8 cellular contexts compared by ENCODE assay signal in genomic region chr9:99823392-99824377, GRCh38. TPM values are rescaled to one million over a fixed set of nuclear protein-coding genes. Genes with fewer than 3 reads are reported as not detected.
DNase-seq lines count a peak whose midpoint lies in the region; ATAC-seq, FAIRE-seq and TF ChIP-seq lines count a peak whose summit lies in the region.

No MANE protein-coding gene starts in this region.

- POLR2A ChIA-PET in activated CD8-positive, alpha-beta T cell treated with anti-CD3 and anti-CD28 coated beads for 36 hours (lab: Charles Lee): interaction anchor here (1.5 to 1.9 kb wide), 3 partner anchors 13 to 83 kb away, joined by 5 to 6 read pairs (median 5); partner anchors contain the start of gene STX17
- POLR2A ChIA-PET in H1 (lab: Charles Lee; ENCODE audit: partially characterized antibody): interaction anchor here (1.0 kb wide), 1 partner anchor 11 kb away, joined by 6 read pairs; no protein-coding TSS in a partner anchor

- TF ChIP-seq EP300 in H1 (IDR thresholded peaks at IDR 0.05; ENCODE audit: borderline replicate concordance in 1 of 2, low read depth in 2 of 2, low read length in 2 of 2): no peak

- H3K27me3 Mint-ChIP-seq in activated CD8-positive, alpha-beta T cell treated with anti-CD3 and anti-CD28 coated beads for 36 hours: peaks cover 3% of the 10 kb centered on the region

- H4K20me1 ChIP-seq in KMS-11 (ENCODE audit: insufficient read depth) (no peaks in the 10 kb centered on the region), H1 (replicated peaks in 1 of 2; ENCODE audit: control insufficient read depth in 1 of 2, insufficient read depth in 2 of 2, low read length in 2 of 2) (peaks cover 5 to 16% of the 10 kb centered on the region in 2 experiments)

- peak; percentile 59 for DNase-seq in COLO829 (ENCODE audit: low spot score)
- peak; percentile 90 for DNase-seq in activated CD8-positive, alpha-beta T cell treated with anti-CD3 and anti-CD28 coated beads for 36 hours
- peak in 1 of 2 experiments; percentile 66 for DNase-seq in H1 (ENCODE audit: low read depth in 1 of 2, low spot score in 2 of 2)
- peak; percentile 80 for DNase-seq in stimulated activated CD8-positive, alpha-beta memory T cell treated with anti-CD3 and anti-CD28 coated beads, Interleukin-4, amount 100 ng/mL, for 24 hours (ENCODE audit: low read depth)

- peak overlapping the region; percentile 98 for H3K27ac Mint-ChIP-seq in activated CD8-positive, alpha-beta T cell treated with anti-CD3 and anti-CD28 coated beads for 36 hours

- H3K9ac ChIP-seq in KMS-11 (no peak overlapping the region), H1 (replicated peaks in 1 of 4; ENCODE audit: extremely low read depth in 1 of 4, low read depth in 3 of 4, low read length in 3 of 4) (0 out of 7 replicates have a peak overlapping the region, but pooled peaks of 1 of the 4 experiments have one; percentile 23), mucosa of stomach (ENCODE audit: low read length) (peak overlapping the region; percentile 70)

- 0 out of 2 replicates have a peak overlapping the region, but pooled peaks have one; percentile 17 for H2BK12ac ChIP-seq in H1 (ENCODE audit: low read depth, low read length)

- peak; percentile 3 for ATAC-seq in activated CD8-positive, alpha-beta T cell treated with anti-CD3 and anti-CD28 coated beads for 36 hours
- ATAC-seq in HG03135 (IDR thresholded peaks at IDR 0.05; ENCODE audit: unreplicated experiment) (no peak), HG02973 (IDR thresholded peaks at IDR 0.05; ENCODE audit: unreplicated experiment) (no peak)

- peak overlapping the region; percentile 12; the same call in 1 of the 2 replicates for H4K8ac ChIP-seq in H1 (ENCODE audit: extremely low read depth, insufficient read depth, low read length)

- TF ChIP-seq CTCF in KMS-11 (conservative IDR thresholded peaks at IDR 0.05; ENCODE audit: low read depth, low read length) (no peak), H1 (IDR thresholded peaks at IDR 0.05; ENCODE audit: control extremely low read depth in 1 of 3, insufficient read depth in 1 of 3, low read depth in 1 of 3, low read length in 3 of 3) (no peak)
- no peak for TF ChIP-seq CTCF in activated CD8-positive, alpha-beta T cell treated with anti-CD3 and anti-CD28 coated beads for 36 hours (IDR thresholded peaks at IDR 0.05)

- H3K4me2 ChIP-seq in KMS-11: peak overlapping the region; percentile 97
- H3K4me2 ChIP-seq in H1 (ENCODE audit: insufficient read depth in 1 of 2, low read depth in 2 of 2, low read length in 2 of 2): peak overlapping the region; percentile 99 to 100

- no peak overlapping the region for H4K91ac ChIP-seq in H1 (replicated peaks; ENCODE audit: insufficient read length, low read length)

- H3K4ac ChIP-seq in H1 (replicated peaks; ENCODE audit: insufficient read length, low read depth, low read length): no peak overlapping the region

- H3K9me3 ChIP-seq in H1 (ENCODE audit: insufficient read depth in 2 of 2, low read depth in 1 of 2, low read length in 1 of 2) (no peaks in the 10 kb centered on the region), mucosa of stomach (ENCODE audit: control insufficient read depth, low read length) (no peaks in the 10 kb centered on the region)

- H3K4me3 ChIP-seq in KMS-11 (IDR thresholded peaks at IDR 0.05; ENCODE audit: insufficient read depth, low read depth, low read length) (no peak overlapping the region), H1 (ENCODE audit: extremely low read depth in 1 of 4, insufficient read depth in 2 of 4, low read depth in 3 of 4, low read length in 4 of 4) (peak overlapping the region; percentile 65 to 83 (median 67)), mucosa of stomach (ENCODE audit: low read length) (peak overlapping the region; percentile 80)

- peak overlapping the region; percentile 95 for H2AFZ ChIP-seq in KMS-11 (ENCODE audit: low read depth)
- no peak overlapping the region for H2AFZ ChIP-seq in H1 (ENCODE audit: low read length)

- H3K4me1 Mint-ChIP-seq in activated CD8-positive, alpha-beta T cell treated with anti-CD3 and anti-CD28 coated beads for 36 hours (ENCODE audit: low read depth): peaks cover 36% of the 10 kb centered on the region

- H2BK15ac ChIP-seq in H1 (ENCODE audit: low read length): peak overlapping the region; percentile 29; the same call in 1 of the 2 replicates

- peaks cover 50% of the 10 kb centered on the region for H3K23me2 ChIP-seq in H1 (ENCODE audit: low read depth, low read length)

- no peak for FAIRE-seq in H1 (lab: Jason Lieb, UNC)

- H2BK5ac ChIP-seq in H1 (ENCODE audit: low read depth, low read length): no peak overlapping the region; the same call in 1 of the 2 replicates

- no peak overlapping the region; the same call in 1 of the 2 replicates for H3K18ac ChIP-seq in H1 (ENCODE audit: extremely low read depth, low read length)

- CTCF ChIA-PET in activated CD8-positive, alpha-beta T cell treated with anti-CD3 and anti-CD28 coated beads for 36 hours (lab: Charles Lee): interaction anchor here (0.8 to 2.5 kb wide), 23 partner anchors 9 to 661 kb away, joined by 3 to 15 read pairs (median 4); partner anchors contain the start of gene STX17
- CTCF ChIA-PET in H1 (lab: Charles Lee; ENCODE audit: partially characterized antibody): interaction anchor here (0.8 to 2.3 kb wide), 17 partner anchors 11 to 559 kb away, joined by 3 to 13 read pairs (median 4); no protein-coding TSS in a partner anchor

- H3K14ac ChIP-seq in H1 (ENCODE audit: insufficient read length): no peak overlapping the region

- H3K27me3 ChIP-seq in KMS-11 (ENCODE audit: insufficient read depth, low read depth) (peaks cover 24% of the 10 kb centered on the region), H1 (replicated peaks in 1 of 4; ENCODE audit: control insufficient read depth in 3 of 4, extremely low read depth in 1 of 4, insufficient read depth in 3 of 4, low read length in 3 of 4) (peaks cover 57 to 86% (median 81%) of the 10 kb centered on the region in 4 experiments), mucosa of stomach (ENCODE audit: control insufficient read depth, insufficient read depth, low read length) (peaks cover 67% of the 10 kb centered on the region)

- H3K79me2 ChIP-seq in KMS-11 (ENCODE audit: insufficient read depth, low read depth) (no peaks in the 10 kb centered on the region), H1 (ENCODE audit: control insufficient read depth in 1 of 2, insufficient read depth in 2 of 2, low read length in 2 of 2) (peaks cover 0 to 2% of the 10 kb centered on the region in 2 experiments; a peak in 1 of 4 replicates)

- TF ChIP-seq POLR2A in H1 (IDR thresholded peaks at IDR 0.05; ENCODE audit: control extremely low read depth in 1 of 2, low read depth in 2 of 2, low read length in 2 of 2): no peak

- H3K4me1 ChIP-seq in KMS-11 (ENCODE audit: low read depth, poor library complexity, severe bottlenecking) (peaks cover 7% of the 10 kb centered on the region), H1 (replicated peaks in 1 of 4; ENCODE audit: control insufficient read depth in 3 of 4, insufficient read depth in 4 of 4, low read length in 3 of 4) (peaks cover 0 to 29% (median 15%) of the 10 kb centered on the region in 4 experiments; a peak in 6 of 7 replicates), mucosa of stomach (ENCODE audit: control insufficient read depth, insufficient read depth, low read length) (peaks cover 32% of the 10 kb centered on the region)

- 0 out of 2 replicates have a peak, but pooled peaks cover 1% of the 10 kb centered on the region for H3K79me1 ChIP-seq in H1 (ENCODE audit: low read depth, low read length)

- peaks cover 62% of the 10 kb centered on the region for H3K36me3 Mint-ChIP-seq in activated CD8-positive, alpha-beta T cell treated with anti-CD3 and anti-CD28 coated beads for 36 hours (ENCODE audit: low read depth)

- H2BK120ac ChIP-seq in H1 (replicated peaks; ENCODE audit: low read depth, low read length): no peak overlapping the region

- no peak overlapping the region for H2BK20ac ChIP-seq in H1 (ENCODE audit: low read length)

- 4% methylated on average over 48 of the region's 61 CpGs; no CpG with 5 or more reads in 1 of the 2 experiments for WGBS in H1 (ENCODE audit: extremely low coverage in 1 of 2, insufficient coverage in 1 of 2, insufficient read length in 1 of 2, insufficient replicate concordance in 2 of 2, low coverage in 1 of 2, low lambda C conversion rate in 2 of 2, missing lambda C conversion rate in 1 of 2), 2 experiments

- H3K23ac ChIP-seq in H1 (ENCODE audit: insufficient read length): no peak overlapping the region

- intact Hi-C loops in activated CD8-positive, alpha-beta T cell treated with anti-CD3 and anti-CD28 coated beads for 36 hours (cut with micrococcal nuclease): loop anchor here (5.0 kb wide), 4 partner anchors 84 to 641 kb away; partner anchors contain the start of gene STX17

- H3K27ac ChIP-seq in KMS-11: no peak overlapping the region
- no peak overlapping the region for H3K27ac ChIP-seq in H1 (ENCODE audit: low read depth, low read length)

- no peak for TF ChIP-seq RAD21 in H1 (IDR thresholded peaks at IDR 0.05 in 1 of 2, conservative IDR thresholded peaks at IDR 0.05 in 1 of 2; ENCODE audit: low read depth in 2 of 2, low read length in 2 of 2)

- H3K36me3 ChIP-seq in KMS-11 (ENCODE audit: insufficient read depth): no peaks in the 10 kb centered on the region
- peaks cover 0 to 5% (median 0%) of the 10 kb centered on the region in 4 experiments; a peak in 1 of 8 replicates for H3K36me3 ChIP-seq in H1 (ENCODE audit: control insufficient read depth in 2 of 4, insufficient read depth in 4 of 4, low read length in 3 of 4)
- no peaks in the 10 kb centered on the region for H3K36me3 ChIP-seq in mucosa of stomach (ENCODE audit: control insufficient read depth, insufficient read depth, low read length)

- H4K5ac ChIP-seq in H1 (ENCODE audit: insufficient read length, low read depth, low read length): no peak overlapping the region

- H3K4me3 Mint-ChIP-seq in activated CD8-positive, alpha-beta T cell treated with anti-CD3 and anti-CD28 coated beads for 36 hours: peak overlapping the region; percentile 100

- no peak overlapping the region for H2AK5ac ChIP-seq in H1 (ENCODE audit: low read depth, low read length)

- no peak overlapping the region for H3K56ac ChIP-seq in H1 (replicated peaks; ENCODE audit: insufficient read length, low read depth, low read length)

- H3K9me3 Mint-ChIP-seq in activated CD8-positive, alpha-beta T cell treated with anti-CD3 and anti-CD28 coated beads for 36 hours: no peaks in the 10 kb centered on the region

TF ChIP-seq in H1, 55 proteins besides CTCF, POLR2A, EP300 and RAD21 (continues in another document):
- peak; percentile 59 for TF ChIP-seq SUZ12 (IDR thresholded peaks at IDR 0.05; ENCODE audit: low read length)

RNA-seq across cellular contexts. Expression of gene NR4A3, which starts 2.0 kb away (rescaled TPM):
- 100 to 1,000 TPM; 112 to 113 TPM for total RNA-seq in activated CD8-positive, alpha-beta T cell treated with anti-CD3 and anti-CD28 coated beads for 36 hours
- 0.23 and 0.30 TPM in 2 replicates for total RNA-seq in H1 (2021; fragmentation: NEBNext Ultra II Directional; extraction: Animal tissue kit (Norgen Biotek cat#: 25700))
- 0.05 and 0.06 TPM in 2 replicates for polyA plus RNA-seq in H1 (2011; rRNA removed)
- 0.05 TPM for polyA plus RNA-seq in H1 (2011; cell fraction: cytosol; rRNA removed)
- 0.23 TPM for polyA plus RNA-seq in H1 (2011; cell fraction: nucleus; rRNA removed)
- 0.04 to 0.11 TPM (median 0.07 TPM) in 4 replicates for polyA plus RNA-seq in H1 (2012, experiment 1 of 2)
- 0.04 TPM for polyA plus RNA-seq in H1 (2012, experiment 2 of 2)
- 0.14 TPM for polyA plus RNA-seq in H1 (2013, experiment 1 of 2)
- polyA plus RNA-seq in H1 (2013, experiment 2 of 2): 0.13 TPM
- polyA minus RNA-seq in H1 (2011; rRNA and poly(A)+ RNA removed): 0.16 TPM in 1 of 2 replicates, not detected in the other
- polyA minus RNA-seq in H1 (2011; cell fraction: cytosol; rRNA and poly(A)+ RNA removed): 0.29 TPM
- polyA minus RNA-seq in H1 (2011; cell fraction: nucleus; rRNA and poly(A)+ RNA removed): 0.30 TPM

Comparison
In these comparisons a context has a peak if more than half of its experiments do, and no peak if none do; other contexts are left out.
1. RNA of gene NR4A3, which starts 2.0 kb away (total RNA-seq): 112 to 113 TPM in activated CD8-positive, alpha-beta T cell treated with anti-CD3 and anti-CD28 coated beads for 36 hours; 0.23 to 0.30 TPM in H1; every median in the first group is over 10 times any median in the second.